1 cellular context compared by ENCODE assay signal in the genomic region with DNA sequence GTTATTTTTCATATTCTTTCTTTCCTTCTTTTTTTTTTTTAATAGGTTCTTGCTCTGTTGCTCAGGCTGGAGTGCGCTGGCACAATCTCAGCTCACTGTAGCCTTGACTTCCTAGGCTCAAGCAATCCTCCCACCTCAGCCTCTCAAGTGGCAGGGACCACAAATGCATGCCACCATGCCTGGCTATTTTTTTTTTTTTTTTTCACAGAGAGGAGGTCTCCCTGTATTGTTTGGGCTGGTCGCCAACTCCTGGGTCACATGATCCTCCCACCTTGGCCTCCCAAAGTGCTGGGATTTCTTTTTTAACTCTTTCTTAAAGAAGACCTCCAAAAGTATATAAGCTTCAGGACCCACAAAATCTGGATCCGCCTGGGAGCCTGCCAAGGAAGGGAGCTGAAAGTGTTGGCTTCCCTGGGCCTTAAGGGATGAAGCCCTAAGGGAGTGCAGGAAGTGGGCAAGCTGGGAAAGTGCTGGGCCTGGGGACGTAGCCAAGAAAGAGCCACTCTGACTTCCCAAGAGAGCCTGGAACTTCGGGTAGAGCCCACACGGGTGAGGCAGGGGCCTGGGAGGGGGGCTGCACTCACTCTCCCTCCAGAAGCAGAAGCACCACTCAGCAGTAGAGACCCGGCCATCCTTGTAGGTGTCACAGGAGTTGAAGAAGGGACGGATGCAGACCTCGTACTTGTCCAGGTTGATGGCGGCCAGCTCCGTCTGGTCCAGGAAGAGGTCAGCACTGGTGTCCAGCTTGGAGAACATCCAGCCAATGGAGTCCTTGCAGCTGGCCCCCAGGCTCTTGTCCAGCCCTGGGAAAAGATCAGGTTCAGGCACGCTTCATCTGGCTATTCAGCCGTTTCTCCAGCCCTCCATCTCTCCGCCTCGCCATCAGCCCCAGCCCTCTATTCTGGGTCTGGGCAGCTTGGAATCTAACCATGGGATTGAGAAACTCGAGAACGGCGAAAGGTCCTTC.
TF ChIP-seq lines count a peak whose summit lies in the region.

No MANE protein-coding gene starts in this region.

TF ChIP-seq in GM23338, 12 proteins besides CTCF, POLR2A, EP300 and RAD21 (continued from another document):
- TF ChIP-seq, protein P1, sequence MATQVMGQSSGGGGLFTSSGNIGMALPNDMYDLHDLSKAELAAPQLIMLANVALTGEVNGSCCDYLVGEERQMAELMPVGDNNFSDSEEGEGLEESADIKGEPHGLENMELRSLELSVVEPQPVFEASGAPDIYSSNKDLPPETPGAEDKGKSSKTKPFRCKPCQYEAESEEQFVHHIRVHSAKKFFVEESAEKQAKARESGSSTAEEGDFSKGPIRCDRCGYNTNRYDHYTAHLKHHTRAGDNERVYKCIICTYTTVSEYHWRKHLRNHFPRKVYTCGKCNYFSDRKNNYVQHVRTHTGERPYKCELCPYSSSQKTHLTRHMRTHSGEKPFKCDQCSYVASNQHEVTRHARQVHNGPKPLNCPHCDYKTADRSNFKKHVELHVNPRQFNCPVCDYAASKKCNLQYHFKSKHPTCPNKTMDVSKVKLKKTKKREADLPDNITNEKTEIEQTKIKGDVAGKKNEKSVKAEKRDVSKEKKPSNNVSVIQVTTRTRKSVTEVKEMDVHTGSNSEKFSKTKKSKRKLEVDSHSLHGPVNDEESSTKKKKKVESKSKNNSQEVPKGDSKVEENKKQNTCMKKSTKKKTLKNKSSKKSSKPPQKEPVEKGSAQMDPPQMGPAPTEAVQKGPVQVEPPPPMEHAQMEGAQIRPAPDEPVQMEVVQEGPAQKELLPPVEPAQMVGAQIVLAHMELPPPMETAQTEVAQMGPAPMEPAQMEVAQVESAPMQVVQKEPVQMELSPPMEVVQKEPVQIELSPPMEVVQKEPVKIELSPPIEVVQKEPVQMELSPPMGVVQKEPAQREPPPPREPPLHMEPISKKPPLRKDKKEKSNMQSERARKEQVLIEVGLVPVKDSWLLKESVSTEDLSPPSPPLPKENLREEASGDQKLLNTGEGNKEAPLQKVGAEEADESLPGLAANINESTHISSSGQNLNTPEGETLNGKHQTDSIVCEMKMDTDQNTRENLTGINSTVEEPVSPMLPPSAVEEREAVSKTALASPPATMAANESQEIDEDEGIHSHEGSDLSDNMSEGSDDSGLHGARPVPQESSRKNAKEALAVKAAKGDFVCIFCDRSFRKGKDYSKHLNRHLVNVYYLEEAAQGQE (IDR thresholded peaks at IDR 0.05; ENCODE audit: unreplicated experiment), result no peak
- no peak for TF ChIP-seq STAT1 (IDR thresholded peaks at IDR 0.05; ENCODE audit: unreplicated experiment)
- TF ChIP-seq JUNB (IDR thresholded peaks at IDR 0.05; ENCODE audit: unreplicated experiment), result no peak
- TF ChIP-seq NANOG (IDR thresholded peaks at IDR 0.05; ENCODE audit: borderline replicate concordance), result no peak
- TF ChIP-seq EZH2phosphoT487 (IDR thresholded peaks at IDR 0.05; ENCODE audit: unreplicated experiment), result no peak
- no peak for TF ChIP-seq ZNF331 (CRISPR knock-in tag; IDR thresholded peaks at IDR 0.05; ENCODE audit: low read depth)
TF ChIP-seq in GM23338: peak in this region for 0.
